Comparison of ENCODE assay signal across 1 cellular context in genomic region chr5:146071171-146071570, GRCh38.
TF ChIP-seq lines count a peak whose summit lies in the region.

No MANE protein-coding gene starts in this region.

TF ChIP-seq in HepG2, 621 proteins besides CTCF, POLR2A, EP300 and RAD21 (continued from another document):
- TF ChIP-seq, protein P1, sequence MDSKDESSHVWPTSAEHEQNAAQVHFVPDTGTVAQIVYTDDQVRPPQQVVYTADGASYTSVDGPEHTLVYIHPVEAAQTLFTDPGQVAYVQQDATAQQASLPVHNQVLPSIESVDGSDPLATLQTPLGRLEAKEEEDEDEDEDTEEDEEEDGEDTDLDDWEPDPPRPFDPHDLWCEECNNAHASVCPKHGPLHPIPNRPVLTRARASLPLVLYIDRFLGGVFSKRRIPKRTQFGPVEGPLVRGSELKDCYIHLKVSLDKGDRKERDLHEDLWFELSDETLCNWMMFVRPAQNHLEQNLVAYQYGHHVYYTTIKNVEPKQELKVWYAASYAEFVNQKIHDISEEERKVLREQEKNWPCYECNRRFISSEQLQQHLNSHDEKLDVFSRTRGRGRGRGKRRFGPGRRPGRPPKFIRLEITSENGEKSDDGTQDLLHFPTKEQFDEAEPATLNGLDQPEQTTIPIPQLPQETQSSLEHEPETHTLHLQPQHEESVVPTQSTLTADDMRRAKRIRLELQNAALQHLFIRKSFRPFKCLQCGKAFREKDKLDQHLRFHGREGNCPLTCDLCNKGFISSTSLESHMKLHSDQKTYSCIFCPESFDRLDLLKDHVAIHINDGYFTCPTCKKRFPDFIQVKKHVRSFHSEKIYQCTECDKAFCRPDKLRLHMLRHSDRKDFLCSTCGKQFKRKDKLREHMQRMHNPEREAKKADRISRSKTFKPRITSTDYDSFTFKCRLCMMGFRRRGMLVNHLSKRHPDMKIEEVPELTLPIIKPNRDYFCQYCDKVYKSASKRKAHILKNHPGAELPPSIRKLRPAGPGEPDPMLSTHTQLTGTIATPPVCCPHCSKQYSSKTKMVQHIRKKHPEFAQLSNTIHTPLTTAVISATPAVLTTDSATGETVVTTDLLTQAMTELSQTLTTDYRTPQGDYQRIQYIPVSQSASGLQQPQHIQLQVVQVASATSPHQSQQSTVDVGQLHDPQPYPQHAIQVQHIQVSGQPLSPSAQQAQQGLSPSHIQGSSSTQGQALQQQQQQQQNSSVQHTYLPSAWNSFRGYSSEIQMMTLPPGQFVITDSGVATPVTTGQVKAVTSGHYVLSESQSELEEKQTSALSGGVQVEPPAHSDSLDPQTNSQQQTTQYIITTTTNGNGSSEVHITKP (CRISPR knock-in tag; IDR thresholded peaks at IDR 0.05; ENCODE audit: low read depth), result no peak
- TF ChIP-seq IKZF1 (IDR thresholded peaks at IDR 0.05) (no peak), ZFP41 (CRISPR knock-in tag; IDR thresholded peaks at IDR 0.05; ENCODE audit: borderline replicate concordance) (no peak), NFE2L2 (IDR thresholded peaks at IDR 0.05; ENCODE audit: low read length) (no peak), HDAC2 (CRISPR knock-in tag; IDR thresholded peaks at IDR 0.05) (no peak), MNT (IDR thresholded peaks at IDR 0.05) (no peak), ZNF768 (CRISPR knock-in tag; IDR thresholded peaks at IDR 0.05) (no peak), ZNF615 (CRISPR knock-in tag; IDR thresholded peaks at IDR 0.05; ENCODE audit: borderline replicate concordance) (no peak), E2F5 (CRISPR knock-in tag; conservative IDR thresholded peaks at IDR 0.05) (no peak), MBNL3 (CRISPR knock-in tag; conservative IDR thresholded peaks at IDR 0.05) (no peak)
